ENCODE assay signal across 13 cellular contexts in the genomic region with DNA sequence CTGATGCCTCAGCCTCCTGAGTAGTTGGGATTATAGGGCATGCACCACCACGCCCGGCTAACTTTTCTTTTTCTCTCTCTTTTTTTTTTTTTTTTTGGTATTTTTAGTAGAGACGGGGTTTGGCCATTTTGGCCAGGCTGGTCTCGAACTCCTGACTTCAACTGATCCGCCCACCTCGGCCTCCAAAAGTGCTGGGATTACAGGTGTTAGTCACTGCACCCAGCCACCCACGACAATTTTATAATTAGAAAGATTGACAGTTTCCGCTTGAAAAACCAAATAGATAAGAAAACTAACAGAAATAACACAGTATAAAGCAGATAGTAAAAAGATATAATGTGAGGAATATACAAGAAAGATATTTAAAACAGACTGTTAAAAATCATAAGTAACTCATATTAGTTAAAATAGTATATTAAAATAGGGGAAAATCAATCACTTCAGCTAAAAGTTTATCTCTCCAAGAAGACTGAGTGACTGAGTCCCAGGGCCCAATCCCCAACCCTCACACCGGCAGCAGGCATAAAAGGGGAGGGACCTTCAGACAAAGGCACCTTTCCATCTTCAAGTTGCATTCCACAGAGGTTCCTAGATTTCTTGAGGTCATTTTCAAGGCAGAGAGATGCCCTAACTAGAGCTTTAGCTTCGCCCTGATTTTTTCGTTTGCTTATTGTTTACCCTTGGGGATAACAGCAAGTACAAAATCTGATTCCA. TPM values are rescaled to one million over a fixed set of nuclear protein-coding genes. Genes with fewer than 3 reads are reported as not detected.
DNase-seq lines count a peak whose midpoint lies in the region; ATAC-seq and TF ChIP-seq lines count a peak whose summit lies in the region.
"Had no signal": no experiment of that assay in that cellular context is flagged by ENCODE, and none has a peak within 500 bp of the region (broad histone marks: within the 10 kb centered on the region; RNA-seq: fewer than 3 reads in every experiment).

No MANE protein-coding gene starts in this region.

- no peak for DNase-seq in activated T-cell treated with anti-CD3 and anti-CD28 coated beads, Interleukin-2, amount 50 U/mL, for 72 hours
- DNase-seq in activated T-cell treated with anti-CD3 and anti-CD28 coated beads, Interleukin-2, amount 50 U/mL, for 4 hours: no peak
- DNase-seq in LNCaP clone FGC (ENCODE audit: low read depth) (no peak), body of pancreas (no peak), psoas muscle (no peak), NCI-H345 (lab: John Stamatoyannopoulos, UW) (no peak), adrenal gland (no peak)
- DNase-seq: NCI-H1105, NCI-H510A treated with DMSO at 0.1 percent for 48 hours had no signal

- H3K4me3 ChIP-seq in LNCaP clone FGC (ENCODE audit: low read depth, low read length): 0 out of 2 replicates have a peak overlapping the region, but pooled peaks have one; percentile 68
- H3K4me3 ChIP-seq in body of pancreas: no peak overlapping the region
- peak overlapping the region; percentile 92 for H3K4me3 ChIP-seq in psoas muscle
- H3K4me3 ChIP-seq in adrenal gland: no peak overlapping the region

- 72 to 79% methylated on average over 11 of the region's 11 CpGs for WGBS in body of pancreas, 2 donors
- WGBS in psoas muscle, 3 donors: 66 to 72% (median 72%) methylated on average over 11 of the region's 11 CpGs
- 81 to 91% (median 87%) methylated on average over 11 of the region's 11 CpGs for WGBS in adrenal gland, 4 donors

- peaks cover 0 to 15% of the 10 kb centered on the region in 2 donors for H3K36me3 Mint-ChIP-seq in activated T-cell treated with anti-CD3 and anti-CD28 coated beads, Interleukin-2, amount 50 U/mL, for 72 hours (ENCODE audit: insufficient read depth in 2 of 2)
- H3K36me3 Mint-ChIP-seq in activated T-cell treated with anti-CD3 and anti-CD28 coated beads, Interleukin-2, amount 50 U/mL, for 4 hours (ENCODE audit: insufficient read depth): peaks cover 7% of the 10 kb centered on the region

- intact Hi-C loops in body of pancreas (cut with DNase I): no loop called here
- intact Hi-C loops in psoas muscle (cut with DNase I): no loop called here
- intact Hi-C loops in adrenal gland (cut with DNase I): loop anchor here in 1 of 2 donors (10.0 kb wide), 1 partner anchor 263 kb away; a partner anchor contains a TSS

- peaks cover 42% of the 10 kb centered on the region for H3K4me1 Mint-ChIP-seq in activated T-cell treated with anti-CD3 and anti-CD28 coated beads, Interleukin-2, amount 50 U/mL, for 72 hours (ENCODE audit: low read depth)
- H3K4me1 Mint-ChIP-seq in activated T-cell treated with anti-CD3 and anti-CD28 coated beads, Interleukin-2, amount 50 U/mL, for 4 hours (ENCODE audit: low read depth): peaks cover 34% of the 10 kb centered on the region

- H3K9me3 ChIP-seq in body of pancreas: no peaks in the 10 kb centered on the region
- H3K9me3 ChIP-seq in psoas muscle: no peaks in the 10 kb centered on the region
- no peaks in the 10 kb centered on the region for H3K9me3 ChIP-seq in adrenal gland (replicated peaks in 1 of 3)
- H3K9me3 ChIP-seq: ascending aorta had no signal

- H3K27me3 ChIP-seq in body of pancreas (no peaks in the 10 kb centered on the region), psoas muscle (ENCODE audit: insufficient read depth in 3 of 3, low read length in 2 of 3) (no peaks in the 10 kb centered on the region), adrenal gland (no peaks in the 10 kb centered on the region)
- H3K27me3 ChIP-seq: ascending aorta had no signal

- no peak overlapping the region for H3K4me3 Mint-ChIP-seq in activated T-cell treated with anti-CD3 and anti-CD28 coated beads, Interleukin-2, amount 50 U/mL, for 72 hours
- no peak overlapping the region for H3K4me3 Mint-ChIP-seq in activated T-cell treated with anti-CD3 and anti-CD28 coated beads, Interleukin-2, amount 50 U/mL, for 4 hours

- peak overlapping the region in 3 of 4 donors; percentile 99 to 100 (median 100) for H3K27ac ChIP-seq in body of pancreas
- peak overlapping the region; percentile 100 for H3K27ac ChIP-seq in psoas muscle
- no peak overlapping the region for H3K27ac ChIP-seq in adrenal gland

- H3K27me3 Mint-ChIP-seq in activated T-cell treated with anti-CD3 and anti-CD28 coated beads, Interleukin-2, amount 50 U/mL, for 72 hours (ENCODE audit: low read depth): peaks cover 27% of the 10 kb centered on the region
- peaks cover 7% of the 10 kb centered on the region for H3K27me3 Mint-ChIP-seq in activated T-cell treated with anti-CD3 and anti-CD28 coated beads, Interleukin-2, amount 50 U/mL, for 4 hours (ENCODE audit: low read depth)

- no peaks in the 10 kb centered on the region for H3K9me3 Mint-ChIP-seq in activated T-cell treated with anti-CD3 and anti-CD28 coated beads, Interleukin-2, amount 50 U/mL, for 72 hours
- no peaks in the 10 kb centered on the region for H3K9me3 Mint-ChIP-seq in activated T-cell treated with anti-CD3 and anti-CD28 coated beads, Interleukin-2, amount 50 U/mL, for 4 hours

- ATAC-seq in activated T-cell treated with anti-CD3 and anti-CD28 coated beads, Interleukin-2, amount 50 U/mL, for 72 hours (replicated peaks in 1 of 2): no peak
- ATAC-seq in activated T-cell treated with anti-CD3 and anti-CD28 coated beads, Interleukin-2, amount 50 U/mL, for 4 hours: no peak
- ATAC-seq in body of pancreas (no peak), psoas muscle (no peak), GM18502 (IDR thresholded peaks at IDR 0.05; ENCODE audit: poor library complexity, unreplicated experiment) (no peak)
- ATAC-seq: left lobe of liver had no signal

- H3K4me1 ChIP-seq in body of pancreas: peaks cover 22% of the 10 kb centered on the region
- H3K4me1 ChIP-seq in psoas muscle: peaks cover 48% of the 10 kb centered on the region
- H3K4me1 ChIP-seq in adrenal gland (replicated peaks in 1 of 2): peaks cover 17 to 27% of the 10 kb centered on the region in 2 donors

- peak overlapping the region; percentile 51 for H3K27ac Mint-ChIP-seq in activated T-cell treated with anti-CD3 and anti-CD28 coated beads, Interleukin-2, amount 50 U/mL, for 72 hours

- no peak for TF ChIP-seq POLR2A in body of pancreas (IDR thresholded peaks at IDR 0.05)
- no peak for TF ChIP-seq POLR2A in adrenal gland (IDR thresholded peaks at IDR 0.05)

- no peaks in the 10 kb centered on the region for H3K36me3 ChIP-seq in body of pancreas (replicated peaks in 1 of 2; ENCODE audit: insufficient read depth in 1 of 2, low read depth in 2 of 2)
- H3K36me3 ChIP-seq in psoas muscle (ENCODE audit: insufficient read depth in 1 of 2, low read depth in 1 of 2): peaks cover 0 to 3% of the 10 kb centered on the region in 2 donors
- peaks cover 0 to 2% of the 10 kb centered on the region in 2 donors for H3K36me3 ChIP-seq in adrenal gland (replicated peaks in 1 of 2)

- TF ChIP-seq CTCF in LNCaP clone FGC (IDR thresholded peaks at IDR 0.05; ENCODE audit: control insufficient read depth, extremely low read depth, insufficient read depth) (no peak), body of pancreas (IDR thresholded peaks at IDR 0.05) (no peak), psoas muscle (IDR thresholded peaks at IDR 0.05) (no peak), adrenal gland (IDR thresholded peaks at IDR 0.05) (no peak)

RNA-seq across cellular contexts. Expression of a gene that starts 1.4 kb away (rescaled TPM):
- 1 to 10 TPM; 5.9 to 8.2 TPM for total RNA-seq in activated T-cell treated with anti-CD3 and anti-CD28 coated beads, Interleukin-2, amount 50 U/mL, for 72 hours
- 1 to 10 TPM; 7.1 to 9.6 (median 7.6) TPM for total RNA-seq in activated T-cell treated with anti-CD3 and anti-CD28 coated beads, Interleukin-2, amount 50 U/mL, for 4 hours
- total RNA-seq in body of pancreas (1 to 10 TPM; 6.0 to 9.2 TPM), psoas muscle (10 to 100 TPM; 14.7 to 30.8 (median 24.1) TPM), adrenal gland (1 to 10 TPM; 5.6 to 10.0 (median 8.8) TPM)
- polyA plus RNA-seq in psoas muscle (10 to 100 TPM in 2 of 3 donors, 1 to 10 TPM in 1; 9.9 to 25.8 (median 12.0) TPM), adrenal gland (1 to 10 TPM; 4.5 to 6.8 (median 5.0) TPM)

RNA-seq across cellular contexts. Expression of a gene that starts 2.2 kb away (rescaled TPM):
- not detected for total RNA-seq in activated T-cell treated with anti-CD3 and anti-CD28 coated beads, Interleukin-2, amount 50 U/mL, for 72 hours
- total RNA-seq in activated T-cell treated with anti-CD3 and anti-CD28 coated beads, Interleukin-2, amount 50 U/mL, for 4 hours: not detected
- total RNA-seq in body of pancreas (under 1 TPM in 1 of 2 donors, not detected in 1; 0.26 TPM), psoas muscle (10 to 100 TPM; 10.3 to 65.3 (median 28.2) TPM), adrenal gland (not detected)
- polyA plus RNA-seq in psoas muscle (10 to 100 TPM in 1 of 3 donors, 1 to 10 TPM in 1, under 1 TPM in 1; 0.51 to 32.2 (median 5.9) TPM), adrenal gland (under 1 TPM in 1 of 3 donors, not detected in 2; 0.03 TPM)
- total RNA-seq: ascending aorta, left lobe of liver, RPMI7951 had no signal

Comparison
In these comparisons a context has a peak if more than half of its experiments do, and no peak if none do; other contexts are left out.
1. H3K4me3 ChIP-seq: peak in LNCaP clone FGC (single experiment) and psoas muscle (single experiment); none in body of pancreas (0 of 2) and adrenal gland (0 of 4).
2. H3K27ac ChIP-seq: peak in body of pancreas (3 of 4) and psoas muscle (single experiment); none in adrenal gland (0 of 5).
3. RNA of a gene that starts 2.2 kb away (total RNA-seq): 10.3 to 65.3 TPM in psoas muscle; 0.26 TPM in body of pancreas, not detected in activated T-cell treated with anti-CD3 and anti-CD28 coated beads, Interleukin-2, amount 50 U/mL, for 72 hours, not detected in activated T-cell treated with anti-CD3 and anti-CD28 coated beads, Interleukin-2, amount 50 U/mL, for 4 hours and not detected in adrenal gland; every median in the first group is over 4 times any median in the second.